Comparison of ENCODE assay signal across 9 cellular contexts in genomic region chr6:20319520-20320357, GRCh38.
DNase-seq lines count a peak whose midpoint lies in the region; ATAC-seq and TF ChIP-seq lines count a peak whose summit lies in the region.
"Had no signal": no experiment of that assay in that cellular context is flagged by ENCODE, and none has a peak within 500 bp of the region (broad histone marks: within the 10 kb centered on the region; RNA-seq: fewer than 3 reads in every experiment).

No MANE protein-coding gene starts in this region.

- CTCF ChIA-PET in Calu3 (lab: Charles Lee): interaction anchor here (0.6 to 1.2 kb wide), 2 partner anchors 9 to 83 kb away, joined by 3 to 5 read pairs; no protein-coding TSS in a partner anchor

- peak overlapping the region; percentile 25; the same call in 1 of the 2 replicates for H3K9ac ChIP-seq in SU-DHL-6 (ENCODE audit: low read length)
- H3K9ac ChIP-seq: KMS-11 had no signal

- peak overlapping the region; percentile 96 for H3K27ac Mint-ChIP-seq in activated naive CD8-positive, alpha-beta T cell treated with anti-CD3 and anti-CD28 coated beads for 36 hours
- no peak overlapping the region for H3K27ac Mint-ChIP-seq in Calu3 (ENCODE audit: unreplicated experiment)

- H3K4me2 ChIP-seq in SU-DHL-6 (ENCODE audit: low read depth, low read length, poor library complexity, severe bottlenecking): peak overlapping the region; percentile 40
- H3K4me2 ChIP-seq: KMS-11 had no signal

- no peaks in the 10 kb centered on the region for H3K79me2 ChIP-seq in SU-DHL-6 (ENCODE audit: insufficient read depth, low read length)

- no peaks in the 10 kb centered on the region for H3K9me2 ChIP-seq in SU-DHL-6 (replicated peaks; ENCODE audit: insufficient read depth, low read length)

- no peak for TF ChIP-seq CTCF in SU-DHL-6 (IDR thresholded peaks at IDR 0.05; ENCODE audit: insufficient read depth, low read length, poor library complexity, severe bottlenecking)
- TF ChIP-seq CTCF in Calu3 (IDR thresholded peaks at IDR 0.05; ENCODE audit: unreplicated experiment): no peak

- peaks cover 7% of the 10 kb centered on the region for H3K9me3 Mint-ChIP-seq in activated naive CD8-positive, alpha-beta T cell treated with anti-CD3 and anti-CD28 coated beads for 36 hours
- no peaks in the 10 kb centered on the region for H3K9me3 Mint-ChIP-seq in Calu3 (ENCODE audit: low read depth, unreplicated experiment)

- peaks cover 14% of the 10 kb centered on the region for H3K4me1 Mint-ChIP-seq in activated naive CD8-positive, alpha-beta T cell treated with anti-CD3 and anti-CD28 coated beads for 36 hours
- no peaks in the 10 kb centered on the region for H3K4me1 Mint-ChIP-seq in Calu3 (ENCODE audit: low read depth, unreplicated experiment)

- peak overlapping the region; percentile 50 for H2AFZ ChIP-seq in SU-DHL-6 (ENCODE audit: low read depth, low read length, severe bottlenecking)

- no peaks in the 10 kb centered on the region for H3K9me3 ChIP-seq in SU-DHL-6 (ENCODE audit: insufficient read depth, low read length)

- ATAC-seq in GM18861 (IDR thresholded peaks at IDR 0.05; ENCODE audit: unreplicated experiment) (peak; percentile 99), HG02943 (IDR thresholded peaks at IDR 0.05; ENCODE audit: low read depth, unreplicated experiment) (peak; percentile 99)

- peak overlapping the region; percentile 76 for H3K27ac ChIP-seq in SU-DHL-6 (ENCODE audit: low read depth, low read length)
- H3K27ac ChIP-seq: KMS-11 had no signal

- DNase-seq in activated naive CD8-positive, alpha-beta T cell treated with anti-CD3 and anti-CD28 coated beads for 36 hours: peak; percentile 82
- DNase-seq in stimulated activated CD4-positive, alpha-beta T cell treated with anti-CD3 and anti-CD28 coated beads, Interleukin-15, amount 100 ng/mL, for 24 hours: peak; percentile 81
- DNase-seq in D341Med (ENCODE audit: low spot score): no peak
- DNase-seq in iPS-NIHi11 (ENCODE audit: low spot score): no peak
- DNase-seq in Calu3: no peak

- no peaks in the 10 kb centered on the region for H3K27me3 Mint-ChIP-seq in activated naive CD8-positive, alpha-beta T cell treated with anti-CD3 and anti-CD28 coated beads for 36 hours
- H3K27me3 Mint-ChIP-seq in Calu3 (ENCODE audit: unreplicated experiment): peaks cover 2% of the 10 kb centered on the region

- BruUV-seq in Calu3 (replicated peaks; lab: Mats Ljungman, UMichigan): no TSS peak

- intact Hi-C loops in Calu3 (cut with micrococcal nuclease; ENCODE audit: unreplicated experiment): no loop called here

- 0 out of 2 replicates have a peak, but pooled peaks cover 3% of the 10 kb centered on the region for H3K27me3 ChIP-seq in SU-DHL-6 (ENCODE audit: low read length)

- no peaks in the 10 kb centered on the region for H3F3A ChIP-seq in SU-DHL-6 (ENCODE audit: insufficient read depth)

- peaks cover 3% of the 10 kb centered on the region for H3K36me3 Mint-ChIP-seq in activated naive CD8-positive, alpha-beta T cell treated with anti-CD3 and anti-CD28 coated beads for 36 hours
- no peaks in the 10 kb centered on the region for H3K36me3 Mint-ChIP-seq in Calu3 (ENCODE audit: insufficient read depth, unreplicated experiment)

- H3K4me3 ChIP-seq in SU-DHL-6 (ENCODE audit: insufficient read depth, low read length, poor library complexity, severe bottlenecking): peak overlapping the region; percentile 4

- peak overlapping the region; percentile 81 for H3K4me3 Mint-ChIP-seq in activated naive CD8-positive, alpha-beta T cell treated with anti-CD3 and anti-CD28 coated beads for 36 hours
- no peak overlapping the region for H3K4me3 Mint-ChIP-seq in Calu3 (ENCODE audit: low read depth, unreplicated experiment)

- H4K20me1 ChIP-seq in SU-DHL-6 (ENCODE audit: low read depth, low read length): no peaks in the 10 kb centered on the region

- no peaks in the 10 kb centered on the region for H3K36me3 ChIP-seq in SU-DHL-6 (ENCODE audit: low read length)

Comparison
In these comparisons a context has a peak if more than half of its experiments do, and no peak if none do; other contexts are left out.
1. DNase-seq: peak in activated naive CD8-positive, alpha-beta T cell treated with anti-CD3 and anti-CD28 coated beads for 36 hours (single experiment) and stimulated activated CD4-positive, alpha-beta T cell treated with anti-CD3 and anti-CD28 coated beads, Interleukin-15, amount 100 ng/mL, for 24 hours (single experiment); none in D341Med (single experiment), iPS-NIHi11 (single experiment) and Calu3 (single experiment).